Comparison of ENCODE assay signal across 1 cellular context in genomic region chr12:64452559-64453329, GRCh38.
A peak's percentile ranks its signal among the peaks of the same experiment; 100 is the strongest.
TF ChIP-seq lines count a peak whose summit lies in the region.

No MANE protein-coding gene starts in this region.

TF ChIP-seq in GM12878, 131 proteins besides CTCF, POLR2A, EP300 and RAD21 (continued from another document):
- TF ChIP-seq, protein P1, sequence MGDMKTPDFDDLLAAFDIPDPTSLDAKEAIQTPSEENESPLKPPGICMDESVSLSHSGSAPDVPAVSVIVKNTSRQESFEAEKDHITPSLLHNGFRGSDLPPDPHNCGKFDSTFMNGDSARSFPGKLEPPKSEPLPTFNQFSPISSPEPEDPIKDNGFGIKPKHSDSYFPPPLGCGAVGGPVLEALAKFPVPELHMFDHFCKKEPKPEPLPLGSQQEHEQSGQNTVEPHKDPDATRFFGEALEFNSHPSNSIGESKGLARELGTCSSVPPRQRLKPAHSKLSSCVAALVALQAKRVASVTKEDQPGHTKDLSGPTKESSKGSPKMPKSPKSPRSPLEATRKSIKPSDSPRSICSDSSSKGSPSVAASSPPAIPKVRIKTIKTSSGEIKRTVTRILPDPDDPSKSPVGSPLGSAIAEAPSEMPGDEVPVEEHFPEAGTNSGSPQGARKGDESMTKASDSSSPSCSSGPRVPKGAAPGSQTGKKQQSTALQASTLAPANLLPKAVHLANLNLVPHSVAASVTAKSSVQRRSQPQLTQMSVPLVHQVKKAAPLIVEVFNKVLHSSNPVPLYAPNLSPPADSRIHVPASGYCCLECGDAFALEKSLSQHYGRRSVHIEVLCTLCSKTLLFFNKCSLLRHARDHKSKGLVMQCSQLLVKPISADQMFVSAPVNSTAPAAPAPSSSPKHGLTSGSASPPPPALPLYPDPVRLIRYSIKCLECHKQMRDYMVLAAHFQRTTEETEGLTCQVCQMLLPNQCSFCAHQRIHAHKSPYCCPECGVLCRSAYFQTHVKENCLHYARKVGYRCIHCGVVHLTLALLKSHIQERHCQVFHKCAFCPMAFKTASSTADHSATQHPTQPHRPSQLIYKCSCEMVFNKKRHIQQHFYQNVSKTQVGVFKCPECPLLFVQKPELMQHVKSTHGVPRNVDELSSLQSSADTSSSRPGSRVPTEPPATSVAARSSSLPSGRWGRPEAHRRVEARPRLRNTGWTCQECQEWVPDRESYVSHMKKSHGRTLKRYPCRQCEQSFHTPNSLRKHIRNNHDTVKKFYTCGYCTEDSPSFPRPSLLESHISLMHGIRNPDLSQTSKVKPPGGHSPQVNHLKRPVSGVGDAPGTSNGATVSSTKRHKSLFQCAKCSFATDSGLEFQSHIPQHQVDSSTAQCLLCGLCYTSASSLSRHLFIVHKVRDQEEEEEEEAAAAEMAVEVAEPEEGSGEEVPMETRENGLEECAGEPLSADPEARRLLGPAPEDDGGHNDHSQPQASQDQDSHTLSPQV (IDR thresholded peaks at IDR 0.05), result no peak
- TF ChIP-seq ZNF384 (IDR thresholded peaks at IDR 0.05; ENCODE audit: borderline replicate concordance, low read depth, low read length) (no peak), PRDM15 (CRISPR knock-in tag; IDR thresholded peaks at IDR 0.05) (no peak), CHD2 (IDR thresholded peaks at IDR 0.05; ENCODE audit: borderline replicate concordance, low read depth, low read length) (no peak), YY1 (IDR thresholded peaks at IDR 0.05; ENCODE audit: low read depth, low read length) (no peak), SPI1 (IDR thresholded peaks at IDR 0.05; ENCODE audit: borderline replicate concordance, insufficient read depth, low read depth, low read length) (peak; percentile 14; the same call in 1 of the 2 replicates), CBX3 (IDR thresholded peaks at IDR 0.05; ENCODE audit: borderline replicate concordance, low read depth) (no peak), ETV6 (conservative IDR thresholded peaks at IDR 0.05 in 1 of 2, IDR thresholded peaks at IDR 0.05 in 1 of 2; ENCODE audit: borderline replicate concordance in 1 of 2, low read depth in 1 of 2) (no peak), BACH1 (IDR thresholded peaks at IDR 0.05; ENCODE audit: borderline replicate concordance) (peak; percentile 75; the same call in 1 of the 2 replicates), SUZ12 (IDR thresholded peaks at IDR 0.05; ENCODE audit: unreplicated experiment) (no peak), FOXK2 (IDR thresholded peaks at IDR 0.05) (no peak), STAT3 (IDR thresholded peaks at IDR 0.05; ENCODE audit: low read depth, low read length) (no peak), FOXM1 (IDR thresholded peaks at IDR 0.05; ENCODE audit: low read depth, low read length) (no peak), PML (IDR thresholded peaks at IDR 0.05; ENCODE audit: low read length) (peak; percentile 43; the same call in 1 of the 2 replicates), IKZF2 (IDR thresholded peaks at IDR 0.05) (peak in 1 of 2 experiments; percentile 17; a peak in 1 of 4 replicates), YBX1 (IDR thresholded peaks at IDR 0.05) (no peak), IRF4 (IDR thresholded peaks at IDR 0.05; ENCODE audit: low read depth, low read length) (0 out of 2 replicates have a peak, but pooled peaks have one; percentile 13), NFIC (IDR thresholded peaks at IDR 0.05; ENCODE audit: low read depth, low read length) (0 out of 2 replicates have a peak, but pooled peaks have one; percentile 28), CBX5 (IDR thresholded peaks at IDR 0.05; ENCODE audit: low read depth) (0 out of 2 replicates have a peak, but pooled peaks have one; percentile 10), NFXL1 (IDR thresholded peaks at IDR 0.05; ENCODE audit: borderline replicate concordance) (no peak), MXI1 (IDR thresholded peaks at IDR 0.05; ENCODE audit: low read depth, low read length) (no peak), NBN (IDR thresholded peaks at IDR 0.05) (0 out of 2 replicates have a peak, but pooled peaks have one; percentile 16), TCF12 (IDR thresholded peaks at IDR 0.05; ENCODE audit: low read depth, low read length) (no peak), KDM1A (IDR thresholded peaks at IDR 0.05; ENCODE audit: borderline replicate concordance) (no peak), ESRRA (IDR thresholded peaks at IDR 0.05; ENCODE audit: low read length) (no peak), RFX5 (IDR thresholded peaks at IDR 0.05; ENCODE audit: low read depth, low read length) (no peak), SREBF2 (IDR thresholded peaks at IDR 0.05; ENCODE audit: low read length) (no peak), ATF7 (IDR thresholded peaks at IDR 0.05; ENCODE audit: low read depth) (no peak), SREBF1 (IDR thresholded peaks at IDR 0.05; ENCODE audit: low read length) (no peak)
- TF ChIP-seq, protein P2, sequence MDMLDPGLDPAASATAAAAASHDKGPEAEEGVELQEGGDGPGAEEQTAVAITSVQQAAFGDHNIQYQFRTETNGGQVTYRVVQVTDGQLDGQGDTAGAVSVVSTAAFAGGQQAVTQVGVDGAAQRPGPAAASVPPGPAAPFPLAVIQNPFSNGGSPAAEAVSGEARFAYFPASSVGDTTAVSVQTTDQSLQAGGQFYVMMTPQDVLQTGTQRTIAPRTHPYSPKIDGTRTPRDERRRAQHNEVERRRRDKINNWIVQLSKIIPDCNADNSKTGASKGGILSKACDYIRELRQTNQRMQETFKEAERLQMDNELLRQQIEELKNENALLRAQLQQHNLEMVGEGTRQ (IDR thresholded peaks at IDR 0.05; ENCODE audit: borderline replicate concordance, low read depth, low read length), result no peak
- TF ChIP-seq, protein P3, sequence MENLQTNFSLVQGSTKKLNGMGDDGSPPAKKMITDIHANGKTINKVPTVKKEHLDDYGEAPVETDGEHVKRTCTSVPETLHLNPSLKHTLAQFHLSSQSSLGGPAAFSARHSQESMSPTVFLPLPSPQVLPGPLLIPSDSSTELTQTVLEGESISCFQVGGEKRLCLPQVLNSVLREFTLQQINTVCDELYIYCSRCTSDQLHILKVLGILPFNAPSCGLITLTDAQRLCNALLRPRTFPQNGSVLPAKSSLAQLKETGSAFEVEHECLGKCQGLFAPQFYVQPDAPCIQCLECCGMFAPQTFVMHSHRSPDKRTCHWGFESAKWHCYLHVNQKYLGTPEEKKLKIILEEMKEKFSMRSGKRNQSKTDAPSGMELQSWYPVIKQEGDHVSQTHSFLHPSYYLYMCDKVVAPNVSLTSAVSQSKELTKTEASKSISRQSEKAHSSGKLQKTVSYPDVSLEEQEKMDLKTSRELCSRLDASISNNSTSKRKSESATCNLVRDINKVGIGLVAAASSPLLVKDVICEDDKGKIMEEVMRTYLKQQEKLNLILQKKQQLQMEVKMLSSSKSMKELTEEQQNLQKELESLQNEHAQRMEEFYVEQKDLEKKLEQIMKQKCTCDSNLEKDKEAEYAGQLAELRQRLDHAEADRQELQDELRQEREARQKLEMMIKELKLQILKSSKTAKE (IDR thresholded peaks at IDR 0.05; ENCODE audit: low read depth, poor library complexity, severe bottlenecking), result no peak
- TF ChIP-seq, protein P4, sequence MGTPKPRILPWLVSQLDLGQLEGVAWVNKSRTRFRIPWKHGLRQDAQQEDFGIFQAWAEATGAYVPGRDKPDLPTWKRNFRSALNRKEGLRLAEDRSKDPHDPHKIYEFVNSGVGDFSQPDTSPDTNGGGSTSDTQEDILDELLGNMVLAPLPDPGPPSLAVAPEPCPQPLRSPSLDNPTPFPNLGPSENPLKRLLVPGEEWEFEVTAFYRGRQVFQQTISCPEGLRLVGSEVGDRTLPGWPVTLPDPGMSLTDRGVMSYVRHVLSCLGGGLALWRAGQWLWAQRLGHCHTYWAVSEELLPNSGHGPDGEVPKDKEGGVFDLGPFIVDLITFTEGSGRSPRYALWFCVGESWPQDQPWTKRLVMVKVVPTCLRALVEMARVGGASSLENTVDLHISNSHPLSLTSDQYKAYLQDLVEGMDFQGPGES (IDR thresholded peaks at IDR 0.05), result no peak
- TF ChIP-seq, protein P5, sequence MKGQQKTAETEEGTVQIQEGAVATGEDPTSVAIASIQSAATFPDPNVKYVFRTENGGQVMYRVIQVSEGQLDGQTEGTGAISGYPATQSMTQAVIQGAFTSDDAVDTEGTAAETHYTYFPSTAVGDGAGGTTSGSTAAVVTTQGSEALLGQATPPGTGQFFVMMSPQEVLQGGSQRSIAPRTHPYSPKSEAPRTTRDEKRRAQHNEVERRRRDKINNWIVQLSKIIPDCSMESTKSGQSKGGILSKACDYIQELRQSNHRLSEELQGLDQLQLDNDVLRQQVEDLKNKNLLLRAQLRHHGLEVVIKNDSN (IDR thresholded peaks at IDR 0.05; ENCODE audit: borderline replicate concordance, extremely low read length, insufficient read depth, low read depth, low read length), result no peak
- TF ChIP-seq, protein P6, sequence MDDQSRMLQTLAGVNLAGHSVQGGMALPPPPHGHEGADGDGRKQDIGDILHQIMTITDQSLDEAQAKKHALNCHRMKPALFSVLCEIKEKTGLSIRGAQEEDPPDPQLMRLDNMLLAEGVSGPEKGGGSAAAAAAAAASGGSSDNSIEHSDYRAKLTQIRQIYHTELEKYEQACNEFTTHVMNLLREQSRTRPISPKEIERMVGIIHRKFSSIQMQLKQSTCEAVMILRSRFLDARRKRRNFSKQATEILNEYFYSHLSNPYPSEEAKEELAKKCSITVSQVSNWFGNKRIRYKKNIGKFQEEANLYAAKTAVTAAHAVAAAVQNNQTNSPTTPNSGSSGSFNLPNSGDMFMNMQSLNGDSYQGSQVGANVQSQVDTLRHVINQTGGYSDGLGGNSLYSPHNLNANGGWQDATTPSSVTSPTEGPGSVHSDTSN (IDR thresholded peaks at IDR 0.05; ENCODE audit: insufficient replicate concordance, low read depth, low read length), result no peak
